Comparison of ENCODE assay signal across 9 cellular contexts in the genomic region with DNA sequence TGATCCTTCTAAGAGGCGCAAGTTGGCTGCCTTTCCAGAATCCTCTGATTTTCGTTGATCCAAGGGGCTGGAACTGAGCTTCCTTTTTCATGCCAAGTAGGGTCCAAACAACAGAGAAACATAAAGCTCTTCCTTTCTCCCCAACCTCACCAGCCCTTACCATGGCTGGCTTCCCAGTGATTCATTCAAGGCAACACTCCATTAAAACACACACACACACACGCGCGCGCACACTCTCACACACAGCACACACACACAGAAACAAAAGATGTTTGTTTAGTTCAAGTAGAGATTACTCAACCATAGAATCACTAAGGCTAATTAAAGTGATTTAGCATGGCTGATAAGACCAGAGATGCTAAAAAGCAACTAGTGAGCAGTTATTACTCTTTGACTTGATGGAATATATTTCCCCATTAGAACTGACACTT. TPM values are rescaled to one million over a fixed set of nuclear protein-coding genes. Genes with fewer than 3 reads are reported as not detected.
A peak's percentile ranks its signal among the peaks of the same experiment; 100 is the strongest.
DNase-seq lines count a peak whose midpoint lies in the region; ATAC-seq and TF ChIP-seq lines count a peak whose summit lies in the region.
"Had no signal": no experiment of that assay in that cellular context is flagged by ENCODE, and none has a peak within 500 bp of the region (broad histone marks: within the 10 kb centered on the region; RNA-seq: fewer than 3 reads in every experiment).

No MANE protein-coding gene starts in this region.

- DNase-seq in EH (ENCODE audit: low read depth) (peak; percentile 86), NCI-H226 (peak; percentile 72), epithelial cell of proximal tubule (ENCODE audit: low read depth) (peak; percentile 48), pons (ENCODE audit: low spot score) (peak; percentile 87), left lobe of liver (ENCODE audit: low spot score) (no peak)
- no peak for DNase-seq in effector CD4-positive, alpha-beta T cell
- no peak for DNase-seq in activated effector memory CD4-positive, alpha-beta T cell treated with anti-CD3 and anti-CD28 coated beads, Interleukin-2, amount 50 U/mL, for 16 hours
- no peak for DNase-seq in stimulated activated CD8-positive, alpha-beta memory T cell treated with anti-CD3 and anti-CD28 coated beads, Interleukin-4, amount 100 ng/mL, for 48 hours
- DNase-seq: activated naive CD8-positive, alpha-beta T cell treated with anti-CD3 and anti-CD28 coated beads, Interleukin-2, amount 10 ng/mL, durations not matched to agents 7 days and 5 days had no signal

- H3K4me3 ChIP-seq in epithelial cell of proximal tubule (ENCODE audit: low read depth, low read length) = no peak overlapping the region

- no peak for ATAC-seq in left lobe of liver

- no peak for TF ChIP-seq CTCF in epithelial cell of proximal tubule (conservative IDR thresholded peaks at IDR 0.05; ENCODE audit: low read depth, low read length)

RNA-seq across cellular contexts. Expression of a gene that starts 13.0 kb away (rescaled TPM):
- total RNA-seq in epithelial cell of proximal tubule = not detected in 2 replicates
- total RNA-seq in left lobe of liver = not detected
- total RNA-seq: activated naive CD8-positive, alpha-beta T cell treated with anti-CD3 and anti-CD28 coated beads, Interleukin-2, amount 10 ng/mL, durations not matched to agents 7 days and 5 days had no signal

RNA-seq across cellular contexts. Expression of a gene that starts 24.4 kb away (rescaled TPM):
- total RNA-seq in epithelial cell of proximal tubule (not detected in 2 replicates), left lobe of liver (0.53 TPM)
- total RNA-seq: activated naive CD8-positive, alpha-beta T cell treated with anti-CD3 and anti-CD28 coated beads, Interleukin-2, amount 10 ng/mL, durations not matched to agents 7 days and 5 days had no signal

Comparison
In these comparisons a context has a peak if more than half of its experiments do, and no peak if none do; other contexts are left out.
1. DNase-seq: peak in EH (single experiment), NCI-H226 (single experiment), epithelial cell of proximal tubule (single experiment) and pons (single experiment); none in effector CD4-positive, alpha-beta T cell (single experiment), activated effector memory CD4-positive, alpha-beta T cell treated with anti-CD3 and anti-CD28 coated beads, Interleukin-2, amount 50 U/mL, for 16 hours (single experiment), left lobe of liver (single experiment) and stimulated activated CD8-positive, alpha-beta memory T cell treated with anti-CD3 and anti-CD28 coated beads, Interleukin-4, amount 100 ng/mL, for 48 hours (single experiment).